Comparison of ENCODE assay signal across 18 cellular contexts in genomic region chr10:63013755-63014154, GRCh38.
"Had no signal": no experiment of that assay in that cellular context is flagged by ENCODE, and none has a peak within 500 bp of the region (broad histone marks: within the 10 kb centered on the region; RNA-seq: fewer than 3 reads in every experiment).

No MANE protein-coding gene starts in this region.

- H3K9me3 ChIP-seq: heart left ventricle, neutrophil, right atrium auricular region, sigmoid colon, suprapubic skin, tibial nerve, upper lobe of right lung, vagina had no signal

- H3K27ac ChIP-seq: dorsolateral prefrontal cortex, heart left ventricle, neutrophil, right atrium auricular region, sigmoid colon, skin epidermis, suprapubic skin, tibial nerve, upper lobe of right lung, vagina had no signal

- DNase-seq: cortex of kidney; dorsolateral prefrontal cortex; effector CD8-positive, alpha-beta T cell; foreskin melanocyte; heart left ventricle; left colon; naive thymus-derived CD4-positive, alpha-beta T cell; sigmoid colon; stimulated activated CD4-positive, alpha-beta T cell treated with anti-CD3 and anti-CD28 coated beads, Interleukin-2, amount 100 ng/mL, for 24 hours; stimulated activated CD4-positive, alpha-beta T cell treated with anti-CD3 and anti-CD28 coated beads, Interleukin-4, amount 100 ng/mL, for 4 hours; stimulated activated naive CD4-positive, alpha-beta T cell treated with Interleukin-2 at 50 U/mL for 16 hours; upper lobe of right lung had no signal

- ATAC-seq: heart left ventricle; left colon; naive thymus-derived CD4-positive, alpha-beta T cell; upper lobe of right lung had no signal

- H3K4me1 ChIP-seq: heart left ventricle, right atrium auricular region, sigmoid colon, suprapubic skin, tibial nerve, upper lobe of right lung, vagina had no signal

- H3K4me3 ChIP-seq: dorsolateral prefrontal cortex, heart left ventricle, right atrium auricular region, sigmoid colon, skin epidermis, suprapubic skin, tibial nerve, upper lobe of right lung, vagina had no signal

- H3K36me3 ChIP-seq: heart left ventricle, neutrophil, right atrium auricular region, sigmoid colon, suprapubic skin, tibial nerve, upper lobe of right lung, vagina had no signal

- H3K27me3 ChIP-seq: dorsolateral prefrontal cortex, right atrium auricular region, sigmoid colon, suprapubic skin, tibial nerve, upper lobe of right lung, vagina had no signal
